In genomic region chr16:353404-354285, GRCh38 we compare ENCODE assay signal across 8 cellular contexts. TPM values are rescaled to one million over a fixed set of nuclear protein-coding genes. Genes with fewer than 3 reads are reported as not detected.
DNase-seq lines count a peak whose midpoint lies in the region; ATAC-seq and TF ChIP-seq lines count a peak whose summit lies in the region.

No MANE protein-coding gene starts in this region.

- peak overlapping the region; percentile 57 for H3K4me3 Mint-ChIP-seq in type B pancreatic cell

- ATAC-seq in GM18502 (IDR thresholded peaks at IDR 0.05; ENCODE audit: poor library complexity, unreplicated experiment): no peak

- intact Hi-C loops in lower leg skin (cut with DNase I; ENCODE audit: low total_unique reads): no loop called here

- peaks cover 6% of the 10 kb centered on the region for H3K4me1 Mint-ChIP-seq in type B pancreatic cell (ENCODE audit: unreplicated experiment)

- no peak overlapping the region for H3K27ac Mint-ChIP-seq in type B pancreatic cell

- no peak for TF ChIP-seq CTCF in lower leg skin (IDR thresholded peaks at IDR 0.05)
- TF ChIP-seq CTCF in type B pancreatic cell (conservative IDR thresholded peaks at IDR 0.05): no peak

- peak overlapping the region; percentile 11 for H3K4me3 ChIP-seq in lower leg skin (ENCODE audit: low read depth, poor library complexity, severe bottlenecking)

- WGBS in lower leg skin, 2 donors: 57 to 78% methylated on average over 16 to 24 of the region's 25 CpGs

- no peaks in the 10 kb centered on the region for H3K9me3 Mint-ChIP-seq in type B pancreatic cell

- TF ChIP-seq POLR2A in lower leg skin (IDR thresholded peaks at IDR 0.05): no peak

- H3K27me3 Mint-ChIP-seq in type B pancreatic cell: no peaks in the 10 kb centered on the region

- DNase-seq in activated gamma-delta T cell treated with Interleukin-2 at 50 U/mL for 16 hours: peak; percentile 24
- no peak for DNase-seq in activated gamma-delta T cell (lab: John Stamatoyannopoulos, UW)
- no peak for DNase-seq in lower leg skin (ENCODE audit: low spot score in 2 of 2)
- DNase-seq in type B pancreatic cell (ENCODE audit: extremely low spot score, unreplicated experiment): no peak
- no peak for DNase-seq in foreskin melanocyte
- DNase-seq in NCI-H146 treated with DMSO at 0.1 percent for 48 hours (lab: John Stamatoyannopoulos, UW; ENCODE audit: unreplicated experiment): no peak

- peak overlapping the region; percentile 47 for H3K27ac ChIP-seq in angular gyrus (ENCODE audit: low read depth, low read length)

- H3K36me3 Mint-ChIP-seq in type B pancreatic cell: peaks cover 6% of the 10 kb centered on the region

RNA-seq across cellular contexts. Expression of gene AXIN1, which starts 1.1 kb away (rescaled TPM):
- total RNA-seq in lower leg skin (10 to 100 TPM; 37.9 to 45.7 (median 40.6) TPM), type B pancreatic cell (ENCODE audit: low replicate concordance) (30.6 and 31.8 TPM in 2 replicates)

RNA-seq across cellular contexts. Expression of gene MRPL28, which starts 16.7 kb away (rescaled TPM):
- 10 to 100 TPM; 55.1 to 70.8 (median 61.6) TPM for total RNA-seq in lower leg skin
- total RNA-seq in type B pancreatic cell (ENCODE audit: low replicate concordance): 69.6 and 75.3 TPM in 2 replicates

RNA-seq across cellular contexts. Expression of gene PGAP6, which starts 28.1 kb away (rescaled TPM):
- total RNA-seq in lower leg skin (10 to 100 TPM; 13.8 to 30.0 (median 19.4) TPM), type B pancreatic cell (ENCODE audit: low replicate concordance) (56.0 and 71.1 TPM in 2 replicates)

RNA-seq across cellular contexts. Expression of gene NME4, which starts 43.4 kb away (rescaled TPM):
- total RNA-seq in lower leg skin (10 to 100 TPM; 15.4 to 29.8 (median 19.5) TPM), type B pancreatic cell (ENCODE audit: low replicate concordance) (72.8 and 166 TPM in 2 replicates)

RNA-seq across cellular contexts. Expression of gene DECR2, which starts 48.0 kb away (rescaled TPM):
- total RNA-seq in lower leg skin (10 to 100 TPM; 14.0 to 21.0 (median 18.8) TPM), type B pancreatic cell (ENCODE audit: low replicate concordance) (21.5 and 22.1 TPM in 2 replicates)
